Comparison of ENCODE assay signal across 1 cellular context in the genomic region with DNA sequence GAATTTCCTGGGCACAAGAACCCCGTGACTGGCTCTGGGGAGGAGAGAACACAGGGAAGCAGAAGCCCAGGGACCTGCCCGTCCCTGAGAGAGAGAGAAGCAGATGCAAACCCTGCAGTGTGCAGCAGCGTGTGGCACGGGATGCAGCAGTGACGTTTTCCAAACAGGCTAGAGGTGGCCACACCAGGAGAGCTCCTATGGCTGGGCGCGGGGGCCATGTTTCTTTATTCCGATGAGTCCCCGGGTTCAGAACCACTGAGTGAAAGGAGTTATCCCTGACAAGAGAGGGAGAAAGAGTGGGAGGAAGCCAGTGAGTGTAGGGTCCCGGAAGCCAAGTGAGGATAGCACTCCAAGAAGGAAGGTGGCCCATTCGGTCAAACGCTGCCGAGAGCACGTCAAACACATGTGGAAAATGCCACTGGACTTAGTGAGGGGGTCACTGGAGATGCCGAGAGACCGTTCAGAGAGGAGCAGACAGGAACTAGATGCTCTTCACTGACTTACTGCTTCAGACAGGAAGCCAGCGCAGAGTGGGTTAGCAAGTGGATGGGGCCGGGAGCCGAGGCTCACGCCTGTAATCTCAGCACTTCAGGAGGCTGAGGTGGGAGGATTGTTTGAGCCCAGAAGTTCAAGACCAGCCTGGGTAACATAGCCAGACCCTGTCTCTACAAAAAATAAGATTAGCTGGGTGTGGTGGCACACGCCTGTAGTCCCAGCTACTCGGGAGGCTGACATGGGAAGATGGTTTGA.
TF ChIP-seq lines count a peak whose summit lies in the region.

No MANE protein-coding gene starts in this region.

TF ChIP-seq in A549, 52 proteins besides CTCF, POLR2A, EP300 and RAD21:
- TF ChIP-seq, protein P1, sequence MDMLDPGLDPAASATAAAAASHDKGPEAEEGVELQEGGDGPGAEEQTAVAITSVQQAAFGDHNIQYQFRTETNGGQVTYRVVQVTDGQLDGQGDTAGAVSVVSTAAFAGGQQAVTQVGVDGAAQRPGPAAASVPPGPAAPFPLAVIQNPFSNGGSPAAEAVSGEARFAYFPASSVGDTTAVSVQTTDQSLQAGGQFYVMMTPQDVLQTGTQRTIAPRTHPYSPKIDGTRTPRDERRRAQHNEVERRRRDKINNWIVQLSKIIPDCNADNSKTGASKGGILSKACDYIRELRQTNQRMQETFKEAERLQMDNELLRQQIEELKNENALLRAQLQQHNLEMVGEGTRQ (IDR thresholded peaks at IDR 0.05), result no peak
- no peak for TF ChIP-seq NR3C1 (IDR thresholded peaks at IDR 0.05)
- TF ChIP-seq HOXA7 (CRISPR knock-in tag; IDR thresholded peaks at IDR 0.05), result no peak
- TF ChIP-seq, protein P2, sequence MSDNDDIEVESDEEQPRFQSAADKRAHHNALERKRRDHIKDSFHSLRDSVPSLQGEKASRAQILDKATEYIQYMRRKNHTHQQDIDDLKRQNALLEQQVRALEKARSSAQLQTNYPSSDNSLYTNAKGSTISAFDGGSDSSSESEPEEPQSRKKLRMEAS (IDR thresholded peaks at IDR 0.05), result no peak
